In the genomic region with DNA sequence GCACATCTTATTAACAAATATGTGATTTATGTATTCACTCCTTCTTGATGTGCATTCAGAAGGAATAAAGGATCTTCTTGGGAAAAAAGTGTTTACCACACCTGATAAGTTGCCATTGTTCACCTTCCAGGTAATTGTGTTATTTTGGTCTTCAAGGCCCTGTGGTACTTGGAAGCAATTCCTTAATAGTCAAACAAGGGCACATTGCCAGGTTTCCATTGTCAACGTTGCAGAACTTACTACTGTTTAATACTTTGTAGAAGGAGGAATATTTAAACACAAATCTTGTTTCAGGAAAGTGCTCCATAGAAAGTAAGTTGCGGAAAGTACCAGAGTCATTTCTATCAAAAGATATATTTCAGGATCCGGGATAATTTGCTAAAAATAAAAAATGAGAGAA, we compare ENCODE assay signal across 12 cellular contexts.
DNase-seq lines count a peak whose midpoint lies in the region; ATAC-seq and TF ChIP-seq lines count a peak whose summit lies in the region.
"Had no signal": no experiment of that assay in that cellular context is flagged by ENCODE, and none has a peak within 500 bp of the region (broad histone marks: within the 10 kb centered on the region; RNA-seq: fewer than 3 reads in every experiment).

No MANE protein-coding gene starts in this region.

- intact Hi-C loops in sciatic nerve (cut with DNase I): no loop called here

- no peak for TF ChIP-seq CTCF in cardiac fibroblast (IDR thresholded peaks at IDR 0.05; ENCODE audit: low read depth, low read length)

- peak overlapping the region; percentile 83 for H3K27ac ChIP-seq in substantia nigra (ENCODE audit: low read depth, low read length, poor library complexity, severe bottlenecking)
- H3K27ac ChIP-seq: gastroesophageal sphincter had no signal

- TF ChIP-seq RAD21 in Ishikawa (IDR thresholded peaks at IDR 0.05; ENCODE audit: low read depth): no peak

- DNase-seq in cardiac fibroblast (ENCODE audit: low read depth in 2 of 2): peak; percentile 74 to 81
- peak; percentile 56 for DNase-seq in iris pigment epithelial cell (ENCODE audit: low read depth)
- peak in 1 of 49 donors; percentile 5 for DNase-seq in substantia nigra (lab: John Stamatoyannopoulos, UW)
- DNase-seq in stimulated activated naive CD4-positive, alpha-beta T cell (lab: John Stamatoyannopoulos, UW): no peak
- DNase-seq in activated CD8-positive, alpha-beta memory T cell treated with anti-CD3 and anti-CD28 coated beads, Interleukin-2, amount 50 U/mL, for 4 hours: no peak
- DNase-seq in sciatic nerve (ENCODE audit: low spot score): no peak
- no peak for DNase-seq in NCI-H748 treated with DMSO at 0.1 percent for 48 hours (lab: John Stamatoyannopoulos, UW)
- DNase-seq: CD4-positive, CD25-positive, alpha-beta regulatory T cell; NCI-H2081 treated with DMSO at 0.1 percent for 48 hours; SHP77 treated with DMSO at 0.1 percent for 48 hours had no signal

- ATAC-seq in sciatic nerve: no peak
- ATAC-seq: gastroesophageal sphincter had no signal

- no peak for TF ChIP-seq EP300 in Ishikawa (IDR thresholded peaks at IDR 0.05; ENCODE audit: borderline replicate concordance)

- no peak overlapping the region for H3K4me3 ChIP-seq in cardiac fibroblast (replicated peaks in 1 of 2; ENCODE audit: low read depth in 2 of 2, low read length in 2 of 2)
- H3K4me3 ChIP-seq: gastroesophageal sphincter had no signal

TF ChIP-seq in Ishikawa, 13 proteins besides CTCF, POLR2A, EP300 and RAD21:
- TF ChIP-seq, protein P1, sequence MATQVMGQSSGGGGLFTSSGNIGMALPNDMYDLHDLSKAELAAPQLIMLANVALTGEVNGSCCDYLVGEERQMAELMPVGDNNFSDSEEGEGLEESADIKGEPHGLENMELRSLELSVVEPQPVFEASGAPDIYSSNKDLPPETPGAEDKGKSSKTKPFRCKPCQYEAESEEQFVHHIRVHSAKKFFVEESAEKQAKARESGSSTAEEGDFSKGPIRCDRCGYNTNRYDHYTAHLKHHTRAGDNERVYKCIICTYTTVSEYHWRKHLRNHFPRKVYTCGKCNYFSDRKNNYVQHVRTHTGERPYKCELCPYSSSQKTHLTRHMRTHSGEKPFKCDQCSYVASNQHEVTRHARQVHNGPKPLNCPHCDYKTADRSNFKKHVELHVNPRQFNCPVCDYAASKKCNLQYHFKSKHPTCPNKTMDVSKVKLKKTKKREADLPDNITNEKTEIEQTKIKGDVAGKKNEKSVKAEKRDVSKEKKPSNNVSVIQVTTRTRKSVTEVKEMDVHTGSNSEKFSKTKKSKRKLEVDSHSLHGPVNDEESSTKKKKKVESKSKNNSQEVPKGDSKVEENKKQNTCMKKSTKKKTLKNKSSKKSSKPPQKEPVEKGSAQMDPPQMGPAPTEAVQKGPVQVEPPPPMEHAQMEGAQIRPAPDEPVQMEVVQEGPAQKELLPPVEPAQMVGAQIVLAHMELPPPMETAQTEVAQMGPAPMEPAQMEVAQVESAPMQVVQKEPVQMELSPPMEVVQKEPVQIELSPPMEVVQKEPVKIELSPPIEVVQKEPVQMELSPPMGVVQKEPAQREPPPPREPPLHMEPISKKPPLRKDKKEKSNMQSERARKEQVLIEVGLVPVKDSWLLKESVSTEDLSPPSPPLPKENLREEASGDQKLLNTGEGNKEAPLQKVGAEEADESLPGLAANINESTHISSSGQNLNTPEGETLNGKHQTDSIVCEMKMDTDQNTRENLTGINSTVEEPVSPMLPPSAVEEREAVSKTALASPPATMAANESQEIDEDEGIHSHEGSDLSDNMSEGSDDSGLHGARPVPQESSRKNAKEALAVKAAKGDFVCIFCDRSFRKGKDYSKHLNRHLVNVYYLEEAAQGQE (IDR thresholded peaks at IDR 0.05; ENCODE audit: low read depth): no peak
- TF ChIP-seq NFIC (IDR thresholded peaks at IDR 0.05): peak; percentile 45; the same call in 1 of the 2 replicates

Comparison
In these comparisons a context has a peak if more than half of its experiments do, and no peak if none do; other contexts are left out.
1. DNase-seq: peak in cardiac fibroblast (2 of 2) and iris pigment epithelial cell (single experiment); none in stimulated activated naive CD4-positive, alpha-beta T cell (0 of 6), activated CD8-positive, alpha-beta memory T cell treated with anti-CD3 and anti-CD28 coated beads, Interleukin-2, amount 50 U/mL, for 4 hours (single experiment), sciatic nerve (single experiment) and NCI-H748 treated with DMSO at 0.1 percent for 48 hours (single experiment).